ENCODE assay signal across 27 cellular contexts in genomic region chr16:86704516-86704915, GRCh38.
"Had no signal": no experiment of that assay in that cellular context is flagged by ENCODE, and none has a peak within 500 bp of the region (broad histone marks: within the 10 kb centered on the region; RNA-seq: fewer than 3 reads in every experiment).

No MANE protein-coding gene starts in this region.

- H3K27ac ChIP-seq: left lung, lower lobe of right lung, ovary, prostate gland, tibial nerve, uterus had no signal

- H3K36me3 ChIP-seq: left lung, lower lobe of right lung, ovary, prostate gland, tibial nerve, uterus had no signal

- ATAC-seq: left colon; left lung; lower lobe of right lung; natural killer cell; right cardiac atrium; stimulated activated memory B cell treated with anti-CD40 and anti-IgM and Interleukin-4, amounts not matched to agents 10 μg/mL and 1 μg/mL and 100 μg/mL, for 72 hours; stimulated activated naive CD8-positive, alpha-beta T cell treated with anti-CD3 and anti-CD28 coated beads, Interleukin-15, amount 100 ng/mL, for 72 hours had no signal

- H3K4me3 ChIP-seq: left lung, lower lobe of right lung, ovary, prostate gland, smooth muscle cell, tibial nerve, uterus had no signal

- FAIRE-seq: islet of Langerhans, kidney had no signal

- H3K27me3 ChIP-seq: ovary, tibial nerve, uterus had no signal

- H3K4me1 ChIP-seq: left lung, lower lobe of right lung, prostate gland, tibial nerve, uterus had no signal

- H3K9me3 ChIP-seq: left lung, lower lobe of right lung, ovary, prostate gland, uterus had no signal

- H3K4me2 ChIP-seq: smooth muscle cell had no signal

- DNase-seq: hippocampal formation; immature natural killer cell; kidney; left colon; left lung; lower lobe of right lung; mammary epithelial cell; mesenchymal stem cell; naive B cell; natural killer cell; nephron progenitor cell; ovary; retina; right cardiac atrium; stimulated activated CD4-positive, alpha-beta T cell treated with anti-CD3 and anti-CD28 coated beads, Interleukin-1b, Interleukin-23, amount 100 ng/mL, for 48 hours; stimulated activated CD4-positive, alpha-beta T cell treated with anti-CD3 and anti-CD28 coated beads, Interleukin-2, amount 100 ng/mL, for 48 hours; stimulated activated CD4-positive, alpha-beta T cell treated with anti-CD3 and anti-CD28 coated beads, Interleukin-4, amount 100 ng/mL, for 4 hours; stimulated activated CD8-positive, alpha-beta memory T cell treated with anti-CD3 and anti-CD28 coated beads, Interleukin-4, amount 100 ng/mL, for 48 hours; stimulated activated naive CD4-positive, alpha-beta T cell treated with Interleukin-2 at 50 U/mL for 16 hours; stimulated activated naive CD8-positive, alpha-beta T cell treated with anti-CD3 and anti-CD28 coated beads, Interleukin-15, amount 100 ng/mL, for 72 hours; substantia nigra; uterus had no signal
